ENCODE assay signal across 1 cellular context in genomic region chr3:43217206-43217605, GRCh38.
TF ChIP-seq lines count a peak whose summit lies in the region.

No MANE protein-coding gene starts in this region.

TF ChIP-seq in IMR-90, 13 proteins besides CTCF, POLR2A, EP300 and RAD21:
- TF ChIP-seq MXI1 (IDR thresholded peaks at IDR 0.05; ENCODE audit: borderline replicate concordance, low read depth, low read length) (no peak), BHLHE40 (IDR thresholded peaks at IDR 0.05; ENCODE audit: low read depth, low read length) (no peak), USF2 (IDR thresholded peaks at IDR 0.05; ENCODE audit: low read depth, low read length) (no peak)
TF ChIP-seq in IMR-90: peak in this region for 0.
